In genomic region chr20:53164072-53164471, GRCh38 we compare ENCODE assay signal across 23 cellular contexts.
DNase-seq lines count a peak whose midpoint lies in the region; ATAC-seq, FAIRE-seq and TF ChIP-seq lines count a peak whose summit lies in the region.
"Had no signal": no experiment of that assay in that cellular context is flagged by ENCODE, and none has a peak within 500 bp of the region (broad histone marks: within the 10 kb centered on the region; RNA-seq: fewer than 3 reads in every experiment).

No MANE protein-coding gene starts in this region.

- no peak for TF ChIP-seq CTCF in liver (IDR thresholded peaks at IDR 0.05; ENCODE audit: low read depth, low read length, missing input control)
- no peak for TF ChIP-seq CTCF in HepG2 (CRISPR knock-in tag; IDR thresholded peaks at IDR 0.05)
- no peak for TF ChIP-seq CTCF in astrocyte (IDR thresholded peaks at IDR 0.05; ENCODE audit: insufficient read depth, low read depth, low read length)
- TF ChIP-seq CTCF in right lobe of liver (IDR thresholded peaks at IDR 0.05) = no peak

- H3K4me3 ChIP-seq in liver (ENCODE audit: low read depth in 1 of 3, low read length in 3 of 3) (no peak overlapping the region), HepG2 (replicated peaks in 1 of 3; ENCODE audit: insufficient read depth in 1 of 3, low read depth in 2 of 3, low read length in 3 of 3) (no peak overlapping the region), astrocyte (ENCODE audit: insufficient read depth, low read depth, low read length) (no peak overlapping the region), right lobe of liver (no peak overlapping the region)
- H3K4me3 ChIP-seq: BLaER1, GM12878 had no signal

- H3K9me3 ChIP-seq in liver (ENCODE audit: control insufficient read depth in 4 of 4, low read length in 3 of 4) (no peaks in the 10 kb centered on the region), HepG2 (ENCODE audit: low read length) (no peaks in the 10 kb centered on the region), astrocyte (ENCODE audit: insufficient read depth, low read depth, low read length) (no peaks in the 10 kb centered on the region), right lobe of liver (no peaks in the 10 kb centered on the region)
- H3K9me3 ChIP-seq: BE2C, BLaER1 had no signal

- no peak for TF ChIP-seq RAD21 in liver (IDR thresholded peaks at IDR 0.05)
- TF ChIP-seq RAD21 in HepG2 (CRISPR knock-in tag; IDR thresholded peaks at IDR 0.05) = no peak

- ATAC-seq in HepG2 (no peak), right lobe of liver (peak in 3 of 4 donors; percentile 25 to 77 (median 48)), HG03159 (IDR thresholded peaks at IDR 0.05; ENCODE audit: unreplicated experiment) (no peak)

- TF ChIP-seq EP300 in HepG2 (IDR thresholded peaks at IDR 0.05; ENCODE audit: low read depth in 2 of 2, low read length in 2 of 2) (no peak), HepG2 (CRISPR knock-in tag; IDR thresholded peaks at IDR 0.05; ENCODE audit: borderline replicate concordance) (no peak)

- no peak for FAIRE-seq in HepG2 (lab: Jason Lieb, UNC)
- FAIRE-seq in astrocyte (lab: Jason Lieb, UNC) = no peak
- FAIRE-seq: GM12878, GM12892, GM18507 had no signal

- no peak overlapping the region for H3K27ac Mint-ChIP-seq in astrocyte (ENCODE audit: unreplicated experiment)
- H3K27ac Mint-ChIP-seq: CD14-positive monocyte; CD4-positive, alpha-beta memory T cell; CD4-positive, CD25-positive, alpha-beta regulatory T cell had no signal

- H3K9me3 Mint-ChIP-seq in astrocyte (ENCODE audit: unreplicated experiment) = no peaks in the 10 kb centered on the region
- H3K9me3 Mint-ChIP-seq: CD4-positive, alpha-beta memory T cell; CD8-positive, alpha-beta memory T cell had no signal

- peak overlapping the region; percentile 20 to 37 for H3K27ac ChIP-seq in liver (ENCODE audit: low read depth in 1 of 2, low read length in 2 of 2)
- no peak overlapping the region for H3K27ac ChIP-seq in HepG2 (ENCODE audit: extremely low read length, insufficient read depth, low read length)
- peak overlapping the region; percentile 7 for H3K27ac ChIP-seq in astrocyte (ENCODE audit: low read depth, low read length)
- peak overlapping the region; percentile 28 to 49 (median 46) for H3K27ac ChIP-seq in right lobe of liver
- H3K27ac ChIP-seq: 22Rv1, BLaER1 had no signal

- CTCF ChIA-PET in HepG2 (lab: Yijun Ruan, JAX; ENCODE audit: low intra/inter-chr PET ratio, low total read pairs) = no interaction called here

- H3K79me2 ChIP-seq in HepG2 (ENCODE audit: insufficient read depth, low read length) = no peaks in the 10 kb centered on the region
- no peaks in the 10 kb centered on the region for H3K79me2 ChIP-seq in astrocyte (ENCODE audit: insufficient read depth, low read length)

- in situ Hi-C loops in HepG2 (cut with HindIII; ENCODE audit: extremely low pct_ligation_motif_present, low pct_unique_long_range_greater_than_20kb) = no loop called here

- H3K27me3 ChIP-seq in liver (ENCODE audit: control insufficient read depth in 4 of 4, insufficient read depth in 4 of 4, low read length in 3 of 4) (no peaks in the 10 kb centered on the region), HepG2 (ENCODE audit: control insufficient read depth in 1 of 2, insufficient read depth in 2 of 2, low read length in 2 of 2) (no peaks in the 10 kb centered on the region), astrocyte (ENCODE audit: insufficient read depth, low read length) (no peaks in the 10 kb centered on the region), right lobe of liver (no peaks in the 10 kb centered on the region)
- H3K27me3 ChIP-seq: BE2C, BLaER1 had no signal

- peaks cover 6% of the 10 kb centered on the region for H3K4me1 Mint-ChIP-seq in astrocyte (ENCODE audit: low read depth, unreplicated experiment)
- H3K4me1 Mint-ChIP-seq: CD14-positive monocyte; CD8-positive, alpha-beta memory T cell had no signal

- H3K4me3 Mint-ChIP-seq in astrocyte (ENCODE audit: unreplicated experiment) = no peak overlapping the region
- H3K4me3 Mint-ChIP-seq: CD14-positive monocyte; CD4-positive, alpha-beta memory T cell; CD4-positive, CD25-positive, alpha-beta regulatory T cell; CD8-positive, alpha-beta memory T cell had no signal

- H3K27me3 Mint-ChIP-seq in astrocyte (ENCODE audit: low read depth, unreplicated experiment) = peaks cover 2% of the 10 kb centered on the region
- H3K27me3 Mint-ChIP-seq: CD4-positive, CD25-positive, alpha-beta regulatory T cell had no signal

- no peaks in the 10 kb centered on the region for H3K36me3 Mint-ChIP-seq in astrocyte (ENCODE audit: low read depth, unreplicated experiment)
- H3K36me3 Mint-ChIP-seq: CD14-positive monocyte; CD4-positive, alpha-beta memory T cell; CD4-positive, CD25-positive, alpha-beta regulatory T cell; CD8-positive, alpha-beta memory T cell had no signal

- H3K36me3 ChIP-seq in liver (ENCODE audit: control insufficient read depth in 4 of 4, insufficient read depth in 3 of 4, low read depth in 1 of 4, low read length in 3 of 4) (no peaks in the 10 kb centered on the region), HepG2 (replicated peaks in 1 of 2; ENCODE audit: control insufficient read depth in 1 of 2, insufficient read depth in 2 of 2, low read length in 2 of 2) (no peaks in the 10 kb centered on the region), astrocyte (ENCODE audit: insufficient read depth, low read length) (no peaks in the 10 kb centered on the region), right lobe of liver (no peaks in the 10 kb centered on the region)
- H3K36me3 ChIP-seq: BE2C, BLaER1 had no signal

- H3K4me1 ChIP-seq in liver (ENCODE audit: control insufficient read depth in 4 of 4, insufficient read depth in 4 of 4, low read length in 3 of 4) (peaks cover 0 to 14% (median 3%) of the 10 kb centered on the region in 4 donors), HepG2 (ENCODE audit: insufficient read depth, low read length) (no peaks in the 10 kb centered on the region), astrocyte (ENCODE audit: insufficient read depth, low read length) (peaks cover 9% of the 10 kb centered on the region), right lobe of liver (peaks cover 0 to 11% (median 2%) of the 10 kb centered on the region in 4 donors)
- H3K4me1 ChIP-seq: BE2C, BLaER1 had no signal

- no peak overlapping the region for H2AFZ ChIP-seq in HepG2 (ENCODE audit: low read length)
- H2AFZ ChIP-seq in astrocyte (ENCODE audit: low read depth, low read length) = no peak overlapping the region

- POLR2A ChIA-PET in HepG2 (lab: Yijun Ruan, JAX) = no interaction called here

- intact Hi-C loops in HepG2 (cut with micrococcal nuclease; ENCODE audit: unreplicated experiment) (no loop called here), right lobe of liver (cut with DNase I) (no loop called here)

- DNase-seq in HepG2 (ENCODE audit: low spot score) (no peak), astrocyte (ENCODE audit: low read depth) (no peak), right lobe of liver (no peak), NCI-H1417 (lab: John Stamatoyannopoulos, UW) (no peak), NOMO-1 treated with dmso at 0.1 percent for 144 hours (lab: John Stamatoyannopoulos, UW; ENCODE audit: unreplicated experiment) (no peak)
- DNase-seq: ACHN; BE2C; C1 segment of cervical spinal cord; CD4-positive, alpha-beta memory T cell; CD4-positive, CD25-positive, alpha-beta regulatory T cell; CD8-positive, alpha-beta memory T cell; COR-L47; DND-41; EL; GDM1 had no signal

- no peaks in the 10 kb centered on the region for H4K20me1 ChIP-seq in HepG2 (ENCODE audit: insufficient read depth, low read length)
- no peaks in the 10 kb centered on the region for H4K20me1 ChIP-seq in astrocyte (ENCODE audit: insufficient read depth, low read length)
- H4K20me1 ChIP-seq: BLaER1 had no signal

- TF ChIP-seq POLR2A in HepG2 (IDR thresholded peaks at IDR 0.05; ENCODE audit: insufficient read depth in 1 of 2, low read depth in 2 of 2, low read length in 2 of 2) (no peak), right lobe of liver (IDR thresholded peaks at IDR 0.05) (no peak)

- H3K9ac ChIP-seq in liver (ENCODE audit: low read depth in 1 of 2, low read length in 2 of 2) (no peak overlapping the region), HepG2 (ENCODE audit: insufficient read depth, low read depth, low read length) (no peak overlapping the region), astrocyte (ENCODE audit: low read length) (no peak overlapping the region)
- H3K9ac ChIP-seq: BLaER1 had no signal

- no peak overlapping the region for H3K4me2 ChIP-seq in HepG2 (ENCODE audit: low read depth, low read length)
- no peak overlapping the region for H3K4me2 ChIP-seq in astrocyte (ENCODE audit: low read length)
- H3K4me2 ChIP-seq: BLaER1 had no signal

- BruUV-seq in HepG2 (replicated peaks; lab: Mats Ljungman, UMichigan) = no TSS peak

TF ChIP-seq in liver, 16 proteins besides CTCF, POLR2A, EP300 and RAD21 (continues in another document):
- no peak for TF ChIP-seq MAX (IDR thresholded peaks at IDR 0.05)
- peak; percentile 34 for TF ChIP-seq HNF4G (IDR thresholded peaks at IDR 0.05)
- TF ChIP-seq HNF4A (conservative IDR thresholded peaks at IDR 0.05) = peak; percentile 46 to 75
- TF ChIP-seq YY1 (IDR thresholded peaks at IDR 0.05) = no peak
- no peak for TF ChIP-seq GABPA (IDR thresholded peaks at IDR 0.05 in 1 of 2, conservative IDR thresholded peaks at IDR 0.05 in 1 of 2)
- TF ChIP-seq TAF1 (conservative IDR thresholded peaks at IDR 0.05) = no peak
- peak; percentile 47 to 70 for TF ChIP-seq RXRA (IDR thresholded peaks at IDR 0.05)
- TF ChIP-seq SP1 (IDR thresholded peaks at IDR 0.05) = peak; percentile 63
- no peak for TF ChIP-seq JUND (IDR thresholded peaks at IDR 0.05)
- no peak for TF ChIP-seq EGR1 (IDR thresholded peaks at IDR 0.05; ENCODE audit: low read depth in 2 of 2)
- TF ChIP-seq NR2F2 (IDR thresholded peaks at IDR 0.05) = no peak
- TF ChIP-seq FOXA1 (IDR thresholded peaks at IDR 0.05) = no peak

TF ChIP-seq in HepG2, 621 proteins besides CTCF, POLR2A, EP300 and RAD21 (continues in another document):
- TF ChIP-seq RXRB (CRISPR knock-in tag; IDR thresholded peaks at IDR 0.05; ENCODE audit: borderline replicate concordance) (no peak), IKZF1 (IDR thresholded peaks at IDR 0.05) (no peak), EHMT2 (IDR thresholded peaks at IDR 0.05; ENCODE audit: borderline replicate concordance, low read depth, low read length) (no peak), ZNF567 (CRISPR knock-in tag; IDR thresholded peaks at IDR 0.05; ENCODE audit: borderline replicate concordance) (no peak), ZFY (CRISPR knock-in tag; IDR thresholded peaks at IDR 0.05) (no peak), ZNF790 (CRISPR knock-in tag; IDR thresholded peaks at IDR 0.05; ENCODE audit: borderline replicate concordance) (no peak)

Comparison
In these comparisons a context has a peak if more than half of its experiments do, and no peak if none do; other contexts are left out.
1. ATAC-seq: peak in right lobe of liver (3 of 4); none in HepG2 (single experiment) and HG03159 (single experiment).